16 cellular contexts compared by ENCODE assay signal in genomic region chr6:16633465-16633864, GRCh38.
"Had no signal": no experiment of that assay in that cellular context is flagged by ENCODE, and none has a peak within 500 bp of the region (broad histone marks: within the 10 kb centered on the region; RNA-seq: fewer than 3 reads in every experiment).

No MANE protein-coding gene starts in this region.

- H3K27ac Mint-ChIP-seq: activated naive CD4-positive, alpha-beta T cell treated with anti-CD3 and anti-CD28 coated beads, Interleukin-2, amount 50 U/mL, for 72 hours; endodermal cell had no signal

- H3K27me3 ChIP-seq: brain microvascular endothelial cell, suprapubic skin had no signal

- H3K4me3 ChIP-seq: mucosa of descending colon, psoas muscle, suprapubic skin had no signal

- H3K4me3 Mint-ChIP-seq: endodermal cell, immature natural killer cell had no signal

- H3K9me3 ChIP-seq: mucosa of descending colon, psoas muscle, suprapubic skin had no signal

- H3K36me3 ChIP-seq: brain microvascular endothelial cell, suprapubic skin had no signal

- H3K27me3 Mint-ChIP-seq: naive thymus-derived CD8-positive, alpha-beta T cell had no signal

- H3K27ac ChIP-seq: brain microvascular endothelial cell, psoas muscle, suprapubic skin had no signal

- ATAC-seq: activated naive CD4-positive, alpha-beta T cell treated with anti-CD3 and anti-CD28 coated beads, Interleukin-2, amount 50 U/mL, for 72 hours; left colon; mucosa of descending colon; naive thymus-derived CD8-positive, alpha-beta T cell; psoas muscle; stimulated activated naive CD8-positive, alpha-beta T cell treated with anti-CD3 and anti-CD28 coated beads, Interleukin-15, Interleukin-2, amounts not matched to agents 100 U/mL and 50 U/mL, for 24 hours had no signal

- DNase-seq: activated CD8-positive, alpha-beta memory T cell treated with anti-CD3 and anti-CD28 coated beads for 24 hours; activated effector memory CD4-positive, alpha-beta T cell treated with Interleukin-2 at 50 U/mL for 16 hours; brain microvascular endothelial cell; dermis blood vessel endothelial cell; endodermal cell; erythroblast; immature natural killer cell; left colon; mucosa of descending colon; naive thymus-derived CD8-positive, alpha-beta T cell; psoas muscle; stimulated activated CD4-positive, alpha-beta T cell treated with anti-CD3 and anti-CD28 coated beads, Interleukin-12 subunit alpha, Interleukin-12 subunit beta, amount 100 ng/mL, for 4 hours; stimulated activated naive CD8-positive, alpha-beta T cell treated with anti-CD3 and anti-CD28 coated beads, Interleukin-15, Interleukin-2, amounts not matched to agents 100 U/mL and 50 U/mL, for 24 hours; T-helper 9 cell had no signal

- H3K9me3 Mint-ChIP-seq: immature natural killer cell had no signal
